In the genomic region with DNA sequence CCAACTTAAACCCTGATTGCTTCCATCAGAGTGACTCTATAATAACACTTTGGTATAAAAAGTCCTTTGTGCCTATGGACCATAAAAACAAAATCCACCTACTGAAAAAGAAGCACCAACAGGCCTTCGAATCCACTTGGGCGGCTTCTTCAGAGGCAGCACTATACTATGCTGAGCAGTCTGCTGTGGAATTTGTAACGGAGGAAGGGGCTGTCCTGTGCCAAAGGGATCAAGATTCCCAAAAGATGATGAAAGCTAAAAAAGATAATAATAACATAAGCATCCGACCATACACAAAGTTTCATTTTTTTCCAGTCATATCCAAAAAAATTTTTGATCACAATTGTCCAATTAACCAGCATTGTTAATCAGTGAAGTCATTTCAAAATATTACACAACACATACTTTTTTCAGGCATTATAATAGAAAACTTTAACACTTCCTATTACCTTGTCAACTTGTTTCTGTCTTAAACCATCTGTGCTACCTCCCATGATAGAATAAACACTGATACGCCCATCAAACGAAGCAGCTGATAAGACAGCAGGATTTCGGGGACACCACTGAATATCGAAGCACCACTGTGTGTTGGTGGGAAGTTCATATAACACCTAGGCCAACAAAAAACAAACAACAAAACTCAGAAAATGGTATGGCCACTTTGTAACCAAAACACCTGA, we compare ENCODE assay signal across 1 cellular context.
TF ChIP-seq lines count a peak whose summit lies in the region.

No MANE protein-coding gene starts in this region.

TF ChIP-seq in SK-N-SH treated with all-trans-retinoic acid at 6 μM for 48 hours, 23 proteins besides CTCF, POLR2A, EP300 and RAD21 (continued from another document):
- no peak for TF ChIP-seq POU6F1 (CRISPR knock-in tag; IDR thresholded peaks at IDR 0.05; ENCODE audit: borderline replicate concordance, low read depth)
- no peak for TF ChIP-seq SNAI2 (CRISPR knock-in tag; IDR thresholded peaks at IDR 0.05)
- TF ChIP-seq TCF4 (CRISPR knock-in tag; IDR thresholded peaks at IDR 0.05; ENCODE audit: borderline replicate concordance), result no peak
- no peak for TF ChIP-seq OSR1 (CRISPR knock-in tag; IDR thresholded peaks at IDR 0.05)
- no peak for TF ChIP-seq CSDC2 (CRISPR knock-in tag; IDR thresholded peaks at IDR 0.05)
- no peak for TF ChIP-seq TOX (CRISPR knock-in tag; IDR thresholded peaks at IDR 0.05; ENCODE audit: borderline replicate concordance)
- TF ChIP-seq, protein P1, sequence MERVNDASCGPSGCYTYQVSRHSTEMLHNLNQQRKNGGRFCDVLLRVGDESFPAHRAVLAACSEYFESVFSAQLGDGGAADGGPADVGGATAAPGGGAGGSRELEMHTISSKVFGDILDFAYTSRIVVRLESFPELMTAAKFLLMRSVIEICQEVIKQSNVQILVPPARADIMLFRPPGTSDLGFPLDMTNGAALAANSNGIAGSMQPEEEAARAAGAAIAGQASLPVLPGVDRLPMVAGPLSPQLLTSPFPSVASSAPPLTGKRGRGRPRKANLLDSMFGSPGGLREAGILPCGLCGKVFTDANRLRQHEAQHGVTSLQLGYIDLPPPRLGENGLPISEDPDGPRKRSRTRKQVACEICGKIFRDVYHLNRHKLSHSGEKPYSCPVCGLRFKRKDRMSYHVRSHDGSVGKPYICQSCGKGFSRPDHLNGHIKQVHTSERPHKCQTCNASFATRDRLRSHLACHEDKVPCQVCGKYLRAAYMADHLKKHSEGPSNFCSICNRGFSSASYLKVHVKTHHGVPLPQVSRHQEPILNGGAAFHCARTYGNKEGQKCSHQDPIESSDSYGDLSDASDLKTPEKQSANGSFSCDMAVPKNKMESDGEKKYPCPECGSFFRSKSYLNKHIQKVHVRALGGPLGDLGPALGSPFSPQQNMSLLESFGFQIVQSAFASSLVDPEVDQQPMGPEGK (CRISPR knock-in tag; IDR thresholded peaks at IDR 0.05; ENCODE audit: borderline replicate concordance), result no peak
- TF ChIP-seq, protein P2, sequence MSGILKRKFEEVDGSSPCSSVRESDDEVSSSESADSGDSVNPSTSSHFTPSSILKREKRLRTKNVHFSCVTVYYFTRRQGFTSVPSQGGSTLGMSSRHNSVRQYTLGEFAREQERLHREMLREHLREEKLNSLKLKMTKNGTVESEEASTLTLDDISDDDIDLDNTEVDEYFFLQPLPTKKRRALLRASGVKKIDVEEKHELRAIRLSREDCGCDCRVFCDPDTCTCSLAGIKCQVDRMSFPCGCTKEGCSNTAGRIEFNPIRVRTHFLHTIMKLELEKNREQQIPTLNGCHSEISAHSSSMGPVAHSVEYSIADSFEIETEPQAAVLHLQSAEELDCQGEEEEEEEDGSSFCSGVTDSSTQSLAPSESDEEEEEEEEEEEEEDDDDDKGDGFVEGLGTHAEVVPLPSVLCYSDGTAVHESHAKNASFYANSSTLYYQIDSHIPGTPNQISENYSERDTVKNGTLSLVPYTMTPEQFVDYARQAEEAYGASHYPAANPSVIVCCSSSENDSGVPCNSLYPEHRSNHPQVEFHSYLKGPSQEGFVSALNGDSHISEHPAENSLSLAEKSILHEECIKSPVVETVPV (CRISPR knock-in tag; IDR thresholded peaks at IDR 0.05), result no peak
- TF ChIP-seq ESRRG (CRISPR knock-in tag; IDR thresholded peaks at IDR 0.05), result no peak
